ENCODE assay signal across 1 cellular context in genomic region chr15:59360305-59360704, GRCh38.
TF ChIP-seq lines count a peak whose summit lies in the region.

No MANE protein-coding gene starts in this region.

TF ChIP-seq in GM23338, 12 proteins besides CTCF, POLR2A, EP300 and RAD21:
- TF ChIP-seq ZNF462 (CRISPR knock-in tag; IDR thresholded peaks at IDR 0.05), result no peak
